13 cellular contexts compared by ENCODE assay signal in genomic region chr9:35687306-35687705, GRCh38. TPM values are rescaled to one million over a fixed set of nuclear protein-coding genes. Genes with fewer than 3 reads are reported as not detected.
DNase-seq lines count a peak whose midpoint lies in the region; ATAC-seq and TF ChIP-seq lines count a peak whose summit lies in the region.
"Had no signal": no experiment of that assay in that cellular context is flagged by ENCODE, and none has a peak within 500 bp of the region (broad histone marks: within the 10 kb centered on the region; RNA-seq: fewer than 3 reads in every experiment).

No MANE protein-coding gene starts in this region.

- in situ Hi-C loops in astrocyte of the spinal cord (cut with HindIII; ENCODE audit: low sequenced_read_pairs) = no loop called here

- no peaks in the 10 kb centered on the region for H3K9me3 Mint-ChIP-seq in stimulated activated memory B cell treated with anti-CD40 and anti-IgM and Interleukin-4, amounts not matched to agents 10 μg/mL and 1 μg/mL and 100 μg/mL, for 72 hours
- H3K9me3 Mint-ChIP-seq: activated CD4-positive, alpha-beta memory T cell treated with anti-CD3 and anti-CD28 coated beads for 36 hours; activated naive CD4-positive, alpha-beta T cell treated with anti-CD3 and anti-CD28 coated beads, Interleukin-2, amount 50 U/mL, for 72 hours had no signal

- H3K4me1 Mint-ChIP-seq in stimulated activated memory B cell treated with anti-CD40 and anti-IgM and Interleukin-4, amounts not matched to agents 10 μg/mL and 1 μg/mL and 100 μg/mL, for 72 hours = peaks cover 20% of the 10 kb centered on the region

- no peaks in the 10 kb centered on the region for H3K36me3 Mint-ChIP-seq in stimulated activated memory B cell treated with anti-CD40 and anti-IgM and Interleukin-4, amounts not matched to agents 10 μg/mL and 1 μg/mL and 100 μg/mL, for 72 hours
- H3K36me3 Mint-ChIP-seq: activated CD4-positive, alpha-beta memory T cell treated with anti-CD3 and anti-CD28 coated beads for 36 hours; activated naive CD4-positive, alpha-beta T cell treated with anti-CD3 and anti-CD28 coated beads, Interleukin-2, amount 50 U/mL, for 72 hours had no signal

- peak overlapping the region; percentile 98 for H3K27ac ChIP-seq in muscle layer of colon (ENCODE audit: low read depth, low read length)
- peak overlapping the region; percentile 35 to 93 for H3K27ac ChIP-seq in testis
- H3K27ac ChIP-seq: neutrophil had no signal

- peak overlapping the region; percentile 95 for H3K9ac ChIP-seq in muscle layer of colon (ENCODE audit: low read length)

- intact Hi-C loops in testis (cut with DNase I; ENCODE audit: low total_unique reads) = no loop called here

- no peaks in the 10 kb centered on the region for H3K27me3 Mint-ChIP-seq in stimulated activated memory B cell treated with anti-CD40 and anti-IgM and Interleukin-4, amounts not matched to agents 10 μg/mL and 1 μg/mL and 100 μg/mL, for 72 hours
- H3K27me3 Mint-ChIP-seq: activated CD4-positive, alpha-beta memory T cell treated with anti-CD3 and anti-CD28 coated beads for 36 hours had no signal

- no peak overlapping the region for H3K4me3 ChIP-seq in H7 (ENCODE audit: insufficient read depth, low read depth, low read length)
- H3K4me3 ChIP-seq in astrocyte of the spinal cord (ENCODE audit: low read depth, low read length) = peak overlapping the region; percentile 87
- H3K4me3 ChIP-seq in muscle layer of colon (ENCODE audit: low read depth in 1 of 2, low read length in 2 of 2) = peak overlapping the region; percentile 75 to 99
- no peak overlapping the region for H3K4me3 ChIP-seq in testis

- H3K27ac Mint-ChIP-seq in stimulated activated memory B cell treated with anti-CD40 and anti-IgM and Interleukin-4, amounts not matched to agents 10 μg/mL and 1 μg/mL and 100 μg/mL, for 72 hours = no peak overlapping the region
- H3K27ac Mint-ChIP-seq: activated CD4-positive, alpha-beta memory T cell treated with anti-CD3 and anti-CD28 coated beads for 36 hours; activated naive CD4-positive, alpha-beta T cell treated with anti-CD3 and anti-CD28 coated beads, Interleukin-2, amount 50 U/mL, for 72 hours had no signal

- no peak for TF ChIP-seq CTCF in astrocyte of the spinal cord (IDR thresholded peaks at IDR 0.05; ENCODE audit: low read depth, low read length)
- no peak for TF ChIP-seq CTCF in testis (IDR thresholded peaks at IDR 0.05)
- TF ChIP-seq CTCF in GM20000 (IDR thresholded peaks at IDR 0.05; ENCODE audit: extremely low read depth, missing control alignments) = no peak

- TF ChIP-seq POLR2A in testis (IDR thresholded peaks at IDR 0.05) = no peak

- H3K4me3 Mint-ChIP-seq in stimulated activated memory B cell treated with anti-CD40 and anti-IgM and Interleukin-4, amounts not matched to agents 10 μg/mL and 1 μg/mL and 100 μg/mL, for 72 hours = no peak overlapping the region
- H3K4me3 Mint-ChIP-seq: activated CD4-positive, alpha-beta memory T cell treated with anti-CD3 and anti-CD28 coated beads for 36 hours had no signal

- DNase-seq in H7 = peak; percentile 62
- DNase-seq in astrocyte of the spinal cord (ENCODE audit: low read depth, low spot score) = no peak
- DNase-seq in testis = no peak
- DNase-seq in GM20000 (ENCODE audit: low spot score) = no peak
- DNase-seq: activated CD4-positive, alpha-beta memory T cell treated with anti-CD3 and anti-CD28 coated beads for 36 hours; MV-4-11; NCI-H526 had no signal

- peaks cover 45% of the 10 kb centered on the region for H3K4me1 ChIP-seq in muscle layer of colon (ENCODE audit: insufficient read depth, low read length)
- H3K4me1 ChIP-seq in testis = peaks cover 17% of the 10 kb centered on the region

- H3K27me3 ChIP-seq in H7 (ENCODE audit: control insufficient read depth, insufficient read depth, low read length) = no peaks in the 10 kb centered on the region
- H3K27me3 ChIP-seq in muscle layer of colon (ENCODE audit: control insufficient read depth in 1 of 2, insufficient read depth in 2 of 2, low read length in 2 of 2) = no peaks in the 10 kb centered on the region
- no peaks in the 10 kb centered on the region for H3K27me3 ChIP-seq in testis

- H3K36me3 ChIP-seq in H7 (replicated peaks; ENCODE audit: control insufficient read depth, insufficient read depth, low read length) (peaks cover 37% of the 10 kb centered on the region), muscle layer of colon (ENCODE audit: insufficient read depth, low read length) (peaks cover 70% of the 10 kb centered on the region), testis (ENCODE audit: low read depth, missing control alignments) (no peaks in the 10 kb centered on the region)
- H3K36me3 ChIP-seq: neutrophil had no signal

- no peak for ATAC-seq in HG03354 (IDR thresholded peaks at IDR 0.05; ENCODE audit: poor library complexity, severe bottlenecking, unreplicated experiment)
- ATAC-seq in stimulated activated memory B cell treated with anti-CD40 and anti-IgM and Interleukin-4, amounts not matched to agents 10 μg/mL and 1 μg/mL and 100 μg/mL, for 72 hours = no peak
- ATAC-seq: activated naive CD4-positive, alpha-beta T cell treated with anti-CD3 and anti-CD28 coated beads, Interleukin-2, amount 50 U/mL, for 72 hours had no signal

- H3K9me3 ChIP-seq in muscle layer of colon (ENCODE audit: low read length) (no peaks in the 10 kb centered on the region), testis (no peaks in the 10 kb centered on the region)
- H3K9me3 ChIP-seq: neutrophil had no signal

- 54 to 75% methylated on average over 2 of the region's 2 CpGs for WGBS in testis, 2 donors

RNA-seq across cellular contexts. Expression of gene TPM2, which starts 2.4 kb away (rescaled TPM):
- 117 and 129 TPM in 2 replicates for total RNA-seq in H7 (2014; rRNA removed; shearing (Covaris generic))
- total RNA-seq in testis = 100 to 1,000 TPM; 182 to 211 TPM
- polyA plus RNA-seq in testis (ENCODE audit: insufficient read depth, low read depth, low replicate concordance) = 369 TPM

RNA-seq across cellular contexts. Expression of gene CA9, which starts 13.6 kb away (rescaled TPM):
- 0.78 TPM in 1 of 2 replicates, not detected in the other for total RNA-seq in H7 (2014; rRNA removed; shearing (Covaris generic))
- total RNA-seq in testis = 10 to 100 TPM; 11.0 to 36.8 TPM
- 50.5 TPM for polyA plus RNA-seq in testis (ENCODE audit: insufficient read depth, low read depth, low replicate concordance)
- total RNA-seq: ureter had no signal

RNA-seq across cellular contexts. Expression of gene ARHGEF39, which starts 22.3 kb away (rescaled TPM):
- total RNA-seq in H7 (2014; rRNA removed; shearing (Covaris generic)) = 17.4 and 21.4 TPM in 2 replicates
- total RNA-seq in testis = 1 to 10 TPM; 2.2 to 6.5 TPM
- polyA plus RNA-seq in testis (ENCODE audit: insufficient read depth, low read depth, low replicate concordance) = 7.0 TPM

RNA-seq across cellular contexts. Expression of gene CCDC107, which starts 29.2 kb away (rescaled TPM):
- 4.1 and 9.3 TPM in 2 replicates for total RNA-seq in H7 (2014; rRNA removed; shearing (Covaris generic))
- total RNA-seq in testis = 10 to 100 TPM; 13.4 to 19.0 TPM
- 17.2 TPM for polyA plus RNA-seq in testis (ENCODE audit: insufficient read depth, low read depth, low replicate concordance)

RNA-seq across cellular contexts. Expression of gene RMRP, which starts 29.5 kb away (rescaled TPM):
- total RNA-seq in H7 (2014; rRNA removed; shearing (Covaris generic)) = 10,629 and 14,347 TPM in 2 replicates
- total RNA-seq in testis = over 10,000 TPM in 1 of 2 donors, 1,000 to 10,000 TPM in 1; 4,421 to 15,053 TPM
- not detected for polyA plus RNA-seq in testis (ENCODE audit: insufficient read depth, low read depth, low replicate concordance)

Comparison
In these comparisons a context has a peak if more than half of its experiments do, and no peak if none do; other contexts are left out.
1. H3K4me3 ChIP-seq: peak in astrocyte of the spinal cord (single experiment) and muscle layer of colon (2 of 2); none in H7 (single experiment) and testis (0 of 2).